ENCODE assay signal across 11 cellular contexts in genomic region chr1:39995973-39996393, GRCh38. TPM values are rescaled to one million over a fixed set of nuclear protein-coding genes. Genes with fewer than 3 reads are reported as not detected.
DNase-seq lines count a peak whose midpoint lies in the region; ATAC-seq, FAIRE-seq and TF ChIP-seq lines count a peak whose summit lies in the region.
"Had no signal": no experiment of that assay in that cellular context is flagged by ENCODE, and none has a peak within 500 bp of the region (broad histone marks: within the 10 kb centered on the region; RNA-seq: fewer than 3 reads in every experiment).

No MANE protein-coding gene starts in this region.

- POLR2A ChIA-PET in GM12878 (lab: Charles Lee) = interaction anchor here (0.6 to 1.5 kb wide), 3 partner anchors 35 to 44 kb away, joined by 3 to 4 read pairs (median 3); partner anchors contain the start of gene CAP1

- ATAC-seq in GM19043 (IDR thresholded peaks at IDR 0.05; ENCODE audit: low read depth, unreplicated experiment) (peak; percentile 90), HG03064 (IDR thresholded peaks at IDR 0.05; ENCODE audit: low read depth, unreplicated experiment) (peak; percentile 93), GM12878 (peak; percentile 99)
- ATAC-seq: gastrocnemius medialis had no signal

- no TSS peak for BruUV-seq in GM12878 (replicated peaks; lab: Mats Ljungman, UMichigan)

- peaks cover 0 to 1% (median 0%) of the 10 kb centered on the region in 3 donors for H3K27me3 Mint-ChIP-seq in CD14-positive monocyte (ENCODE audit: low read depth in 3 of 3)
- H3K27me3 Mint-ChIP-seq in HFFc6 (ENCODE audit: insufficient read depth) = no peaks in the 10 kb centered on the region; the same call in 1 of the 2 replicates

- H3K36me3 Mint-ChIP-seq in CD14-positive monocyte = no peaks in the 10 kb centered on the region
- no peaks in the 10 kb centered on the region for H3K36me3 Mint-ChIP-seq in HFFc6 (ENCODE audit: low read depth)

- H3K27ac ChIP-seq in GM12878 (ENCODE audit: control insufficient read depth, insufficient read depth) (peak overlapping the region; percentile 64), suprapubic skin (no peak overlapping the region)
- H3K27ac ChIP-seq in effector memory CD4-positive, alpha-beta T cell (ENCODE audit: insufficient read depth, low read length, poor library complexity, severe bottlenecking) = no peak overlapping the region
- H3K27ac ChIP-seq: gastrocnemius medialis, SJSA1 had no signal

- CTCF ChIA-PET in GM12878 (lab: Yijun Ruan, JAX) = interaction anchor here (1.0 to 2.9 kb wide), 4 partner anchors 12 to 77 kb away, joined by 3 to 18 read pairs (median 4); no protein-coding TSS in a partner anchor

- TF ChIP-seq RAD21 in GM12878 (IDR thresholded peaks at IDR 0.05; ENCODE audit: insufficient read depth, low read depth, low read length) = no peak

- 0% methylated on average over 1 of the region's 1 CpG for WGBS in GM12878 (ENCODE audit: insufficient coverage, insufficient replicate concordance, low lambda C conversion rate, missing lambda C conversion rate)
- 86% methylated on average over 1 of the region's 1 CpG for WGBS in suprapubic skin

- peak; percentile 99 for DNase-seq in DMS 273 (lab: John Stamatoyannopoulos, UW; ENCODE audit: unreplicated experiment)
- peak; percentile 52 for DNase-seq in GM12878 (ENCODE audit: low read depth, low spot score)
- DNase-seq in effector memory CD4-positive, alpha-beta T cell = no peak
- no peak for DNase-seq in suprapubic skin (ENCODE audit: low spot score in 2 of 2)
- DNase-seq in CD14-positive monocyte (ENCODE audit: low spot score) = no peak
- no peak for DNase-seq in HFFc6
- DNase-seq: gastrocnemius medialis had no signal

- H3K9me3 Mint-ChIP-seq in CD14-positive monocyte = peaks cover 0 to 2% (median 0%) of the 10 kb centered on the region in 7 donors
- no peaks in the 10 kb centered on the region for H3K9me3 Mint-ChIP-seq in HFFc6

- FAIRE-seq in GM12878 (lab: Jason Lieb, UNC) = no peak
- FAIRE-seq: HTR-8/SVneo had no signal

- no peak for TF ChIP-seq POLR2A in GM12878 (IDR thresholded peaks at IDR 0.05; ENCODE audit: low read depth, low read length)
- no peak for TF ChIP-seq POLR2A in suprapubic skin (IDR thresholded peaks at IDR 0.05)

- no peaks in the 10 kb centered on the region for H4K20me1 ChIP-seq in GM12878 (ENCODE audit: control insufficient read depth, insufficient read depth)

- no peak overlapping the region for H3K4me3 Mint-ChIP-seq in CD14-positive monocyte
- no peak overlapping the region for H3K4me3 Mint-ChIP-seq in HFFc6

- H3K79me2 ChIP-seq in GM12878 (ENCODE audit: control insufficient read depth, insufficient read depth, low read length) = no peaks in the 10 kb centered on the region

- in situ Hi-C loops in GM12878 (cut with MboI) = no loop called here

- TF ChIP-seq CTCF in GM12878 (IDR thresholded peaks at IDR 0.05 in 2 of 3, conservative IDR thresholded peaks at IDR 0.05 in 1 of 3; ENCODE audit: control insufficient read depth in 2 of 3, extremely low read depth in 1 of 3, insufficient read depth in 1 of 3, low read depth in 3 of 3, low read length in 3 of 3) (0 out of 6 replicates have a peak, but pooled peaks of 1 of the 3 experiments have one; percentile 11), suprapubic skin (IDR thresholded peaks at IDR 0.05) (no peak), CD14-positive monocyte (IDR thresholded peaks at IDR 0.05) (no peak), HFFc6 (IDR thresholded peaks at IDR 0.05) (no peak)

- intact Hi-C loops in GM12878 (cut with micrococcal nuclease; ENCODE audit: unreplicated experiment) (no loop called here), CD14-positive monocyte (cut with micrococcal nuclease) (no loop called here)

- peak overlapping the region; percentile 63 for H2AFZ ChIP-seq in GM12878 (ENCODE audit: control insufficient read depth, low read depth, low read length)

- no peaks in the 10 kb centered on the region for H3K36me3 ChIP-seq in GM12878 (ENCODE audit: control insufficient read depth in 2 of 2, insufficient read depth in 2 of 2, low read length in 1 of 2)
- H3K36me3 ChIP-seq in effector memory CD4-positive, alpha-beta T cell (ENCODE audit: control insufficient read depth, insufficient read depth, low read length) = no peaks in the 10 kb centered on the region
- H3K36me3 ChIP-seq in suprapubic skin = no peaks in the 10 kb centered on the region
- H3K36me3 ChIP-seq: gastrocnemius medialis, SJSA1 had no signal

- 0 out of 4 replicates have a peak, but pooled peaks of 1 of the 2 experiments have one; percentile 62 for TF ChIP-seq EP300 in GM12878 (IDR thresholded peaks at IDR 0.05; ENCODE audit: borderline replicate concordance in 1 of 2, control insufficient read depth in 1 of 2, low read depth in 2 of 2, low read length in 2 of 2)
- no peak for TF ChIP-seq EP300 in suprapubic skin (IDR thresholded peaks at IDR 0.05)

- H3K9me3 ChIP-seq in GM12878 (replicated peaks; ENCODE audit: control insufficient read depth, insufficient read depth, low read length) (peaks cover 2% of the 10 kb centered on the region; the same call in 1 of the 3 replicates), suprapubic skin (no peaks in the 10 kb centered on the region)
- no peaks in the 10 kb centered on the region for H3K9me3 ChIP-seq in effector memory CD4-positive, alpha-beta T cell (ENCODE audit: control insufficient read depth, low read length)
- H3K9me3 ChIP-seq: gastrocnemius medialis, SJSA1 had no signal

- H3K27me3 ChIP-seq in GM12878 (replicated peaks in 1 of 2; ENCODE audit: control insufficient read depth in 2 of 2, insufficient read depth in 2 of 2, low read length in 1 of 2) (no peaks in the 10 kb centered on the region), suprapubic skin (no peaks in the 10 kb centered on the region)
- no peaks in the 10 kb centered on the region for H3K27me3 ChIP-seq in effector memory CD4-positive, alpha-beta T cell (replicated peaks; ENCODE audit: control insufficient read depth, insufficient read depth, low read length, poor library complexity, severe bottlenecking)
- H3K27me3 ChIP-seq: gastrocnemius medialis, SJSA1 had no signal

- RAD21 ChIA-PET in GM12878 (lab: Charles Lee; ENCODE audit: unreplicated experiment) = interaction anchor here (1.0 to 3.2 kb wide), 5 partner anchors 36 to 179 kb away, joined by 3 to 11 read pairs (median 4); partner anchors contain the start of gene CAP1

- H3K4me2 ChIP-seq in GM12878 (ENCODE audit: control insufficient read depth, insufficient read depth) = peak overlapping the region; percentile 69

- peaks cover 25% of the 10 kb centered on the region for H3K4me1 ChIP-seq in GM12878 (ENCODE audit: control insufficient read depth, insufficient read depth, low read length)
- H3K4me1 ChIP-seq in effector memory CD4-positive, alpha-beta T cell (ENCODE audit: control insufficient read depth, insufficient read depth, low read length, poor library complexity, severe bottlenecking) = no peaks in the 10 kb centered on the region
- H3K4me1 ChIP-seq in suprapubic skin = no peaks in the 10 kb centered on the region
- H3K4me1 ChIP-seq: gastrocnemius medialis, SJSA1 had no signal

- H3K9ac ChIP-seq in GM12878 (ENCODE audit: control insufficient read depth, insufficient read depth, low read length) = peak overlapping the region; percentile 20; the same call in 1 of the 2 replicates

- peak overlapping the region in 1 of 7 donors; percentile 52 for H3K27ac Mint-ChIP-seq in CD14-positive monocyte
- no peak overlapping the region for H3K27ac Mint-ChIP-seq in HFFc6

- SMC1A ChIA-PET in GM12878 (lab: Charles Lee; ENCODE audit: uncharacterized antibody, unreplicated experiment) = interaction anchor here (0.6 to 3.9 kb wide), 10 partner anchors 8 to 76 kb away, joined by 3 to 17 read pairs (median 3); no protein-coding TSS in a partner anchor

- H3K4me1 Mint-ChIP-seq in CD14-positive monocyte = peaks cover 34% of the 10 kb centered on the region
- peaks cover 15% of the 10 kb centered on the region for H3K4me1 Mint-ChIP-seq in HFFc6 (ENCODE audit: low read depth)

- H3K4me3 ChIP-seq in GM12878 (no peak overlapping the region), suprapubic skin (no peak overlapping the region)
- H3K4me3 ChIP-seq in effector memory CD4-positive, alpha-beta T cell (ENCODE audit: insufficient read depth, low read depth, low read length, poor library complexity, severe bottlenecking) = no peak overlapping the region
- H3K4me3 ChIP-seq: gastrocnemius medialis, SJSA1 had no signal

RNA-seq across cellular contexts. Expression of gene MFSD2A, which starts 41.0 kb away (rescaled TPM):
- 36.5 and 40.1 TPM in 2 replicates for total RNA-seq in GM12878 (2013; cell fraction: nucleolus; rRNA removed)
- 30.1 and 34.0 TPM in 2 replicates for total RNA-seq in GM12878 (2014; rRNA removed)
- 13.3 and 14.0 TPM in 2 replicates for total RNA-seq in GM12878 (2014; rRNA removed; fragmentation: Illumina TruSeq; extraction: Trizol)
- total RNA-seq in GM12878 (2021) = 23.1 and 23.4 TPM in 2 replicates
- 4.5 TPM for polyA plus RNA-seq in GM12878 (2011; ENCODE audit: low read depth)
- 6.5 and 11.0 TPM in 2 replicates for polyA plus RNA-seq in GM12878 (2011; rRNA removed)
- 14.0 and 15.4 TPM in 2 replicates for polyA plus RNA-seq in GM12878 (2011; cell fraction: cytosol; rRNA removed)
- 54.2 and 55.9 TPM in 2 replicates for polyA plus RNA-seq in GM12878 (2011; cell fraction: nucleus; rRNA removed)
- 7.7 and 9.9 TPM in 2 replicates for polyA plus RNA-seq in GM12878 (2012)
- 19.5 and 21.6 TPM in 2 replicates for polyA plus RNA-seq in GM12878 (2014; fragmentation: Illumina TruSeq; extraction: Trizol)
- polyA plus RNA-seq in GM12878 (2014; fragmentation: Nextera tagmentation; extraction: Ambion mirVana) = 1 to 10 TPM in 1 of 2 experiments, under 1 TPM in 1; 0.84 to 1.9 TPM
- polyA plus RNA-seq in GM12878 (2014; rRNA removed) = 21.7 and 21.9 TPM in 2 replicates
- 10 to 100 TPM; 14.3 to 16.1 TPM for polyA plus RNA-seq in GM12878 (2016; fragmentation: Nextera tagmentation; extraction: Ambion mirVana)
- polyA minus RNA-seq in GM12878 (2011; rRNA and poly(A)+ RNA removed) = 15.6 and 23.0 TPM in 2 replicates
- polyA minus RNA-seq in GM12878 (2011; cell fraction: cytosol; rRNA and poly(A)+ RNA removed) = 6.1 and 6.7 TPM in 2 replicates
- 15.2 and 30.2 TPM in 2 replicates for polyA minus RNA-seq in GM12878 (2011; cell fraction: nucleus; rRNA and poly(A)+ RNA removed)
- 100 to 1,000 TPM; 169 to 416 (median 303) TPM for total RNA-seq in suprapubic skin
- polyA plus RNA-seq in CD14-positive monocyte = 1 to 10 TPM; 6.8 to 7.9 TPM
- 1 to 10 TPM; 3.2 to 4.8 (median 3.5) TPM for total RNA-seq in HFFc6 (2021; fragmentation: NEBNext Ultra II Directional; extraction: Animal tissue kit (Norgen Biotek cat#: 25700))

RNA-seq across cellular contexts. Expression of gene CAP1, which starts 44.5 kb away (rescaled TPM):
- total RNA-seq in GM12878 (2013; cell fraction: nucleolus; rRNA removed) = 67.9 and 74.3 TPM in 2 replicates
- total RNA-seq in GM12878 (2014; rRNA removed) (378 and 394 TPM in 2 replicates), GM12878 (2014; rRNA removed; fragmentation: Illumina TruSeq; extraction: Trizol) (405 and 421 TPM in 2 replicates), GM12878 (2021) (482 and 491 TPM in 2 replicates), suprapubic skin (100 to 1,000 TPM; 102 to 154 (median 123) TPM)
- polyA plus RNA-seq in GM12878 (2011; ENCODE audit: low read depth) = 209 TPM
- polyA plus RNA-seq in GM12878 (2011; rRNA removed) (360 and 431 TPM in 2 replicates), GM12878 (2014; fragmentation: Illumina TruSeq; extraction: Trizol) (500 and 537 TPM in 2 replicates), GM12878 (2014; fragmentation: Nextera tagmentation; extraction: Ambion mirVana) (100 to 1,000 TPM; 413 to 441 TPM), GM12878 (2014; rRNA removed) (367 and 393 TPM in 2 replicates), GM12878 (2016; fragmentation: Nextera tagmentation; extraction: Ambion mirVana) (100 to 1,000 TPM; 475 to 481 TPM), CD14-positive monocyte (100 to 1,000 TPM; 876 to 941 TPM)
- 219 and 245 TPM in 2 replicates for polyA plus RNA-seq in GM12878 (2011; cell fraction: cytosol; rRNA removed)
- polyA plus RNA-seq in GM12878 (2011; cell fraction: nucleus; rRNA removed) = 178 and 179 TPM in 2 replicates
- polyA plus RNA-seq in GM12878 (2012) = 262 and 277 TPM in 2 replicates
- polyA minus RNA-seq in GM12878 (2011; rRNA and poly(A)+ RNA removed) = 238 and 242 TPM in 2 replicates
- 82.6 and 88.4 TPM in 2 replicates for polyA minus RNA-seq in GM12878 (2011; cell fraction: cytosol; rRNA and poly(A)+ RNA removed)
- polyA minus RNA-seq in GM12878 (2011; cell fraction: nucleus; rRNA and poly(A)+ RNA removed) = 51.4 and 68.3 TPM in 2 replicates
- total RNA-seq in HFFc6 (2021; fragmentation: NEBNext Ultra II Directional; extraction: Animal tissue kit (Norgen Biotek cat#: 25700)) = 100 to 1,000 TPM; 665 to 743 (median 688) TPM

Comparison
In these comparisons a context has a peak if more than half of its experiments do, and no peak if none do; other contexts are left out.
1. DNase-seq: peak in DMS 273 (single experiment) and GM12878 (single experiment); none in effector memory CD4-positive, alpha-beta T cell (0 of 3), suprapubic skin (0 of 2), CD14-positive monocyte (single experiment) and HFFc6 (single experiment).
2. RNA of gene MFSD2A, which starts 41.0 kb away (total RNA-seq): 169 to 416 TPM in suprapubic skin; 13.3 to 40.1 TPM in GM12878 and 3.2 to 4.8 TPM in HFFc6; every median in the first group is over 4 times any median in the second.
3. Peak in every context shown above with its lines, with median percentiles within 50 percentile points of each other: ATAC-seq.